In genomic region chr1:37482796-37483744, GRCh38 we compare ENCODE assay signal across 12 cellular contexts. TPM values are rescaled to one million over a fixed set of nuclear protein-coding genes. Genes with fewer than 3 reads are reported as not detected.
DNase-seq lines count a peak whose midpoint lies in the region; ATAC-seq and TF ChIP-seq lines count a peak whose summit lies in the region.
"Had no signal": no experiment of that assay in that cellular context is flagged by ENCODE, and none has a peak within 500 bp of the region (broad histone marks: within the 10 kb centered on the region; RNA-seq: fewer than 3 reads in every experiment).

No MANE protein-coding gene starts in this region.

- H3K27ac Mint-ChIP-seq in activated naive CD4-positive, alpha-beta T cell treated with anti-CD3 and anti-CD28 coated beads, Interleukin-2, amount 10 ng/mL, durations not matched to agents 7 days and 5 days, result peak overlapping the region; percentile 6
- H3K27ac Mint-ChIP-seq in activated T-helper 2 cell treated with anti-CD3 and anti-CD28 coated beads, Interferon-gamma antibody, Interleukin-2, Interleukin-4, amounts not matched to agents 10 μg/mL and 5 μg/mL and 100 μg/mL, durations not matched to agents 14 hours and 24 hours and 36 hours, result peak overlapping the region; percentile 76
- no peak overlapping the region for H3K27ac Mint-ChIP-seq in type B pancreatic cell

- H3K27me3 Mint-ChIP-seq in activated naive CD4-positive, alpha-beta T cell treated with anti-CD3 and anti-CD28 coated beads, Interleukin-2, amount 10 ng/mL, durations not matched to agents 7 days and 5 days, result no peaks in the 10 kb centered on the region
- H3K27me3 Mint-ChIP-seq in activated T-helper 2 cell treated with anti-CD3 and anti-CD28 coated beads, Interferon-gamma antibody, Interleukin-2, Interleukin-4, amounts not matched to agents 10 μg/mL and 5 μg/mL and 100 μg/mL, durations not matched to agents 14 hours and 24 hours and 36 hours (ENCODE audit: low read depth), result no peaks in the 10 kb centered on the region
- no peaks in the 10 kb centered on the region for H3K27me3 Mint-ChIP-seq in type B pancreatic cell

- CTCF ChIA-PET in activated naive CD4-positive, alpha-beta T cell treated with anti-CD3 and anti-CD28 coated beads, Interleukin-2, amount 10 ng/mL, durations not matched to agents 7 days and 5 days (lab: Charles Lee), result interaction anchor here (1.1 kb wide), 1 partner anchor 27 kb away, joined by 4 read pairs; no protein-coding TSS in a partner anchor

- peaks cover 59% of the 10 kb centered on the region for H3K36me3 ChIP-seq in lower lobe of right lung

- H3K36me3 Mint-ChIP-seq in activated naive CD4-positive, alpha-beta T cell treated with anti-CD3 and anti-CD28 coated beads, Interleukin-2, amount 10 ng/mL, durations not matched to agents 7 days and 5 days, result peaks cover 44% of the 10 kb centered on the region
- peaks cover 59% of the 10 kb centered on the region for H3K36me3 Mint-ChIP-seq in activated T-helper 2 cell treated with anti-CD3 and anti-CD28 coated beads, Interferon-gamma antibody, Interleukin-2, Interleukin-4, amounts not matched to agents 10 μg/mL and 5 μg/mL and 100 μg/mL, durations not matched to agents 14 hours and 24 hours and 36 hours (ENCODE audit: low read depth)
- H3K36me3 Mint-ChIP-seq in type B pancreatic cell, result no peaks in the 10 kb centered on the region

- intact Hi-C loops in activated T-helper 2 cell treated with anti-CD3 and anti-CD28 coated beads, Interferon-gamma antibody, Interleukin-2, Interleukin-4, amounts not matched to agents 10 μg/mL and 5 μg/mL and 100 μg/mL, durations not matched to agents 14 hours and 24 hours and 36 hours (cut with micrococcal nuclease), result no loop called here
- intact Hi-C loops in lower lobe of right lung (cut with DNase I), result no loop called here

- TF ChIP-seq CTCF in lower lobe of right lung (IDR thresholded peaks at IDR 0.05) (no peak), type B pancreatic cell (conservative IDR thresholded peaks at IDR 0.05) (no peak)

- H3K4me3 Mint-ChIP-seq in activated naive CD4-positive, alpha-beta T cell treated with anti-CD3 and anti-CD28 coated beads, Interleukin-2, amount 10 ng/mL, durations not matched to agents 7 days and 5 days, result no peak overlapping the region
- peak overlapping the region; percentile 13 for H3K4me3 Mint-ChIP-seq in activated T-helper 2 cell treated with anti-CD3 and anti-CD28 coated beads, Interferon-gamma antibody, Interleukin-2, Interleukin-4, amounts not matched to agents 10 μg/mL and 5 μg/mL and 100 μg/mL, durations not matched to agents 14 hours and 24 hours and 36 hours (ENCODE audit: low read depth)
- H3K4me3 Mint-ChIP-seq in type B pancreatic cell, result peak overlapping the region; percentile 36

- no peak overlapping the region for H3K4me3 ChIP-seq in lower lobe of right lung

- no peaks in the 10 kb centered on the region for H3K9me3 ChIP-seq in lower lobe of right lung

- no peak for ATAC-seq in lower lobe of right lung

- H3K4me1 ChIP-seq in lower lobe of right lung, result peaks cover 82% of the 10 kb centered on the region

- H3K27me3 ChIP-seq in lower lobe of right lung (ENCODE audit: low read depth), result no peaks in the 10 kb centered on the region

- no peaks in the 10 kb centered on the region for H3K9me3 Mint-ChIP-seq in activated naive CD4-positive, alpha-beta T cell treated with anti-CD3 and anti-CD28 coated beads, Interleukin-2, amount 10 ng/mL, durations not matched to agents 7 days and 5 days
- no peaks in the 10 kb centered on the region for H3K9me3 Mint-ChIP-seq in activated T-helper 2 cell treated with anti-CD3 and anti-CD28 coated beads, Interferon-gamma antibody, Interleukin-2, Interleukin-4, amounts not matched to agents 10 μg/mL and 5 μg/mL and 100 μg/mL, durations not matched to agents 14 hours and 24 hours and 36 hours
- H3K9me3 Mint-ChIP-seq in type B pancreatic cell, result no peaks in the 10 kb centered on the region

- H3K4me1 Mint-ChIP-seq in activated naive CD4-positive, alpha-beta T cell treated with anti-CD3 and anti-CD28 coated beads, Interleukin-2, amount 10 ng/mL, durations not matched to agents 7 days and 5 days, result peaks cover 48% of the 10 kb centered on the region
- peaks cover 31% of the 10 kb centered on the region for H3K4me1 Mint-ChIP-seq in activated T-helper 2 cell treated with anti-CD3 and anti-CD28 coated beads, Interferon-gamma antibody, Interleukin-2, Interleukin-4, amounts not matched to agents 10 μg/mL and 5 μg/mL and 100 μg/mL, durations not matched to agents 14 hours and 24 hours and 36 hours (ENCODE audit: low read depth)
- H3K4me1 Mint-ChIP-seq in type B pancreatic cell (ENCODE audit: unreplicated experiment), result peaks cover 6% of the 10 kb centered on the region

- no peak for DNase-seq in activated naive CD4-positive, alpha-beta T cell treated with anti-CD3 and anti-CD28 coated beads, Interleukin-2, amount 10 ng/mL, durations not matched to agents 7 days and 5 days
- no peak for DNase-seq in activated naive CD4-positive, alpha-beta T cell treated with anti-CD3 and anti-CD28 coated beads, Interleukin-2, amount 50 U/mL, for 16 hours
- DNase-seq in activated T-helper 2 cell treated with anti-CD3 and anti-CD28 coated beads, Interferon-gamma antibody, Interleukin-2, Interleukin-4, amounts not matched to agents 10 μg/mL and 5 μg/mL and 100 μg/mL, durations not matched to agents 14 hours and 24 hours and 36 hours (ENCODE audit: low spot score), result no peak
- DNase-seq in lower lobe of right lung (no peak), type B pancreatic cell (ENCODE audit: extremely low spot score, unreplicated experiment) (no peak), ureter (ENCODE audit: low spot score) (no peak), DMS53 (lab: John Stamatoyannopoulos, UW) (no peak), Ammon's horn (ENCODE audit: low spot score) (no peak)
- DNase-seq: AML-193, midbrain, retina, trophoblast cell had no signal

- H3K27ac ChIP-seq in lower lobe of right lung, result peak overlapping the region; percentile 51

RNA-seq across cellular contexts. Expression of gene ZC3H12A, which starts 8.7 kb away (rescaled TPM):
- 23.6 and 25.3 TPM in 2 replicates for total RNA-seq in activated T-helper 2 cell treated with anti-CD3 and anti-CD28 coated beads, Interferon-gamma antibody, Interleukin-2, Interleukin-4, amounts not matched to agents 10 μg/mL and 5 μg/mL and 100 μg/mL, durations not matched to agents 14 hours and 24 hours and 36 hours
- total RNA-seq in lower lobe of right lung, result 12.8 TPM
- total RNA-seq in type B pancreatic cell (ENCODE audit: low replicate concordance), result 6.0 and 18.3 TPM in 2 replicates
- 56.6 TPM for total RNA-seq in ureter

RNA-seq across cellular contexts. Expression of gene MEAF6, which starts 31.5 kb away (rescaled TPM):
- total RNA-seq in activated T-helper 2 cell treated with anti-CD3 and anti-CD28 coated beads, Interferon-gamma antibody, Interleukin-2, Interleukin-4, amounts not matched to agents 10 μg/mL and 5 μg/mL and 100 μg/mL, durations not matched to agents 14 hours and 24 hours and 36 hours, result 87.9 and 93.0 TPM in 2 replicates
- total RNA-seq in lower lobe of right lung (59.5 TPM), type B pancreatic cell (ENCODE audit: low replicate concordance) (65.7 and 79.9 TPM in 2 replicates), ureter (60.7 TPM)
